In genomic region chr2:18749912-18750526, GRCh38 we compare ENCODE assay signal across 8 cellular contexts.
A peak's percentile ranks its signal among the peaks of the same experiment; 100 is the strongest.
DNase-seq lines count a peak whose midpoint lies in the region; ATAC-seq and TF ChIP-seq lines count a peak whose summit lies in the region.

No MANE protein-coding gene starts in this region.

- H3K4me3 Mint-ChIP-seq in activated T-cell treated with anti-CD3 and anti-CD28 coated beads, Interleukin-2, amount 50 U/mL, for 72 hours = no peak overlapping the region

- H3K9me3 ChIP-seq in GM23248 (ENCODE audit: low read depth) = no peaks in the 10 kb centered on the region
- no peaks in the 10 kb centered on the region for H3K9me3 ChIP-seq in sigmoid colon

- no peaks in the 10 kb centered on the region for H4K20me1 ChIP-seq in GM23248 (ENCODE audit: insufficient read depth)

- no peaks in the 10 kb centered on the region for H3K27me3 ChIP-seq in GM23248 (replicated peaks; ENCODE audit: insufficient read depth)
- no peaks in the 10 kb centered on the region for H3K27me3 ChIP-seq in sigmoid colon

- no peaks in the 10 kb centered on the region for H3K4me1 Mint-ChIP-seq in activated T-cell treated with anti-CD3 and anti-CD28 coated beads, Interleukin-2, amount 50 U/mL, for 72 hours (ENCODE audit: low read depth)

- ATAC-seq in activated T-cell treated with anti-CD3 and anti-CD28 coated beads, Interleukin-2, amount 50 U/mL, for 72 hours (replicated peaks in 1 of 2) = no peak
- ATAC-seq in GM19328 (IDR thresholded peaks at IDR 0.05; ENCODE audit: unreplicated experiment) = no peak

- intact Hi-C loops in head of caudate nucleus (cut with DNase I) = loop anchor here (5.0 kb wide), 1 partner anchor 612 kb away; no protein-coding TSS in a partner anchor
- intact Hi-C loops in sigmoid colon (cut with DNase I) = loop anchor here (1.0 to 5.0 kb wide), 4 partner anchors 229 to 1113 kb away; no protein-coding TSS in a partner anchor

- no peak overlapping the region for H3K9ac ChIP-seq in GM23248

- H3K36me3 ChIP-seq in GM23248 (ENCODE audit: low read depth) (no peaks in the 10 kb centered on the region), sigmoid colon (no peaks in the 10 kb centered on the region)

- 0 out of 2 replicates have a peak, but pooled peaks cover 14% of the 10 kb centered on the region for H3F3A ChIP-seq in GM23248 (ENCODE audit: insufficient read depth)

- in situ Hi-C loops in GM23248 (cut with MboI) = loop anchor here (10.0 to 25.0 kb wide), 3 partner anchors 313 to 1112 kb away; no protein-coding TSS in a partner anchor

- no peak overlapping the region for H3K27ac Mint-ChIP-seq in activated T-cell treated with anti-CD3 and anti-CD28 coated beads, Interleukin-2, amount 50 U/mL, for 72 hours

- TF ChIP-seq EP300 in sigmoid colon (IDR thresholded peaks at IDR 0.05) = no peak

- TF ChIP-seq POLR2A in sigmoid colon (IDR thresholded peaks at IDR 0.05) = no peak

- WGBS in GM23248 (ENCODE audit: low coverage in 1 of 2, low lambda C conversion rate in 2 of 2, missing lambda C conversion rate in 2 of 2), 2 experiments = 2% methylated on average over 2 of the region's 2 CpGs
- 0 to 3% methylated on average over 2 of the region's 2 CpGs for WGBS in sigmoid colon, 2 donors

- H3K79me2 ChIP-seq in GM23248 (ENCODE audit: insufficient read depth) = no peaks in the 10 kb centered on the region

- no peak overlapping the region for H3K4me2 ChIP-seq in GM23248 (ENCODE audit: unreplicated experiment)

- peak; percentile 53 to 84 (median 72) for TF ChIP-seq CTCF in sigmoid colon (IDR thresholded peaks at IDR 0.05)

- H2AFZ ChIP-seq in GM23248 = no peak overlapping the region

- 0 out of 2 replicates have a peak, but pooled peaks cover 10% of the 10 kb centered on the region for H3K4me1 ChIP-seq in GM23248 (ENCODE audit: insufficient read depth)
- H3K4me1 ChIP-seq in sigmoid colon = peaks cover 0 to 11% (median 5%) of the 10 kb centered on the region in 4 donors

- H3K9me3 Mint-ChIP-seq in activated T-cell treated with anti-CD3 and anti-CD28 coated beads, Interleukin-2, amount 50 U/mL, for 72 hours = no peaks in the 10 kb centered on the region

- no peaks in the 10 kb centered on the region for H3K9me2 ChIP-seq in GM23248 (ENCODE audit: insufficient read depth)

- H3K27ac ChIP-seq in GM23248 (no peak overlapping the region), sigmoid colon (no peak overlapping the region)

- H3K4me3 ChIP-seq in GM23248 = no peak overlapping the region
- H3K4me3 ChIP-seq in sigmoid colon = no peak overlapping the region

- H3K36me3 Mint-ChIP-seq in activated T-cell treated with anti-CD3 and anti-CD28 coated beads, Interleukin-2, amount 50 U/mL, for 72 hours (ENCODE audit: insufficient read depth in 2 of 2) = no peaks in the 10 kb centered on the region

- DNase-seq in CD1c-positive myeloid dendritic cell (ENCODE audit: extremely low spot score) (peak; percentile 24), GM23248 (peak; percentile 73), NCI-H748 treated with DMSO at 0.1 percent for 48 hours (lab: John Stamatoyannopoulos, UW) (peak; percentile 62), head of caudate nucleus (peak in 40 of 42 donors; percentile 16 to 88 (median 66)), sigmoid colon (peak; percentile 77), germinal center (ENCODE audit: low spot score) (no peak)
- peak; percentile 30 to 41 for DNase-seq in activated T-cell treated with anti-CD3 and anti-CD28 coated beads, Interleukin-2, amount 50 U/mL, for 72 hours

- H3K27me3 Mint-ChIP-seq in activated T-cell treated with anti-CD3 and anti-CD28 coated beads, Interleukin-2, amount 50 U/mL, for 72 hours (ENCODE audit: low read depth) = no peaks in the 10 kb centered on the region
